Comparison of ENCODE assay signal across 1 cellular context in the genomic region with DNA sequence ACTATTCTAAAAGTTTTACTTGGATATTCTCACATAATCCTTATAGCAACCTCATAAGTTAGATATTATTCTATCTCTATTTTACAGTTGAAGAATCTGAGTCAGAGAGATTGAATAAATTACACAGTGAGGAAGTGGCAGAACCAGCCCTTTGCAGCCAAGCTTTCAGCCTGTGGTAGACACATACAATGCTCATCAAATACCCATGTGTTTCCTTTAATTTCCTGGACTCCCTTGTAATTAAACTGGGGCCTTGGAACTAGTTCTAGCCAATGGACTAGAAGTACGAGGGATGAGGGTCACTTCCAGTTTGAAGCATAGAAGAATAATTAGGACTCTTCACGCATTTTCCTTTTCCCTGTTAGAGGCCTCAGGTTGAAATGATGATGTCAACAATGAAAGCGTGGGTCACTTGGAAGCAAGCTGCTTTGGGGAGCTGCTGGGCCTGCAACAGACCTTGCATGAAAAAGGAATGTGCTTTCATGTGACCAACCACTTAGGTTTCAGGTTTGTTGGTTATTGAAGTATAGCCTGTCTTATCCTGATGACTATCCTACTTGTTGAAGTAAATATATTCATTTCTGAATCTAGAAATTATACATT.
TF ChIP-seq lines count a peak whose summit lies in the region.

No MANE protein-coding gene starts in this region.

TF ChIP-seq in A549, 52 proteins besides CTCF, POLR2A, EP300 and RAD21 (continued from another document):
- TF ChIP-seq, protein P1, sequence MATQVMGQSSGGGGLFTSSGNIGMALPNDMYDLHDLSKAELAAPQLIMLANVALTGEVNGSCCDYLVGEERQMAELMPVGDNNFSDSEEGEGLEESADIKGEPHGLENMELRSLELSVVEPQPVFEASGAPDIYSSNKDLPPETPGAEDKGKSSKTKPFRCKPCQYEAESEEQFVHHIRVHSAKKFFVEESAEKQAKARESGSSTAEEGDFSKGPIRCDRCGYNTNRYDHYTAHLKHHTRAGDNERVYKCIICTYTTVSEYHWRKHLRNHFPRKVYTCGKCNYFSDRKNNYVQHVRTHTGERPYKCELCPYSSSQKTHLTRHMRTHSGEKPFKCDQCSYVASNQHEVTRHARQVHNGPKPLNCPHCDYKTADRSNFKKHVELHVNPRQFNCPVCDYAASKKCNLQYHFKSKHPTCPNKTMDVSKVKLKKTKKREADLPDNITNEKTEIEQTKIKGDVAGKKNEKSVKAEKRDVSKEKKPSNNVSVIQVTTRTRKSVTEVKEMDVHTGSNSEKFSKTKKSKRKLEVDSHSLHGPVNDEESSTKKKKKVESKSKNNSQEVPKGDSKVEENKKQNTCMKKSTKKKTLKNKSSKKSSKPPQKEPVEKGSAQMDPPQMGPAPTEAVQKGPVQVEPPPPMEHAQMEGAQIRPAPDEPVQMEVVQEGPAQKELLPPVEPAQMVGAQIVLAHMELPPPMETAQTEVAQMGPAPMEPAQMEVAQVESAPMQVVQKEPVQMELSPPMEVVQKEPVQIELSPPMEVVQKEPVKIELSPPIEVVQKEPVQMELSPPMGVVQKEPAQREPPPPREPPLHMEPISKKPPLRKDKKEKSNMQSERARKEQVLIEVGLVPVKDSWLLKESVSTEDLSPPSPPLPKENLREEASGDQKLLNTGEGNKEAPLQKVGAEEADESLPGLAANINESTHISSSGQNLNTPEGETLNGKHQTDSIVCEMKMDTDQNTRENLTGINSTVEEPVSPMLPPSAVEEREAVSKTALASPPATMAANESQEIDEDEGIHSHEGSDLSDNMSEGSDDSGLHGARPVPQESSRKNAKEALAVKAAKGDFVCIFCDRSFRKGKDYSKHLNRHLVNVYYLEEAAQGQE (IDR thresholded peaks at IDR 0.05), result no peak
- no peak for TF ChIP-seq GATA3 (IDR thresholded peaks at IDR 0.05; ENCODE audit: borderline replicate concordance)
- TF ChIP-seq FOSB (CRISPR knock-in tag; IDR thresholded peaks at IDR 0.05), result no peak
- no peak for TF ChIP-seq CBX2 (IDR thresholded peaks at IDR 0.05; ENCODE audit: borderline replicate concordance, low read depth)
- no peak for TF ChIP-seq NPAS2 (CRISPR knock-in tag; IDR thresholded peaks at IDR 0.05; ENCODE audit: borderline replicate concordance)
- TF ChIP-seq CEBPB (IDR thresholded peaks at IDR 0.05), result no peak
- TF ChIP-seq SMC3 (IDR thresholded peaks at IDR 0.05), result no peak
- TF ChIP-seq MAFK (IDR thresholded peaks at IDR 0.05; ENCODE audit: partially characterized antibody), result no peak
- TF ChIP-seq ESRRA (IDR thresholded peaks at IDR 0.05; ENCODE audit: borderline replicate concordance, low read length), result no peak
- TF ChIP-seq HOXB5 (CRISPR knock-in tag; IDR thresholded peaks at IDR 0.05), result no peak
- TF ChIP-seq, protein P2, sequence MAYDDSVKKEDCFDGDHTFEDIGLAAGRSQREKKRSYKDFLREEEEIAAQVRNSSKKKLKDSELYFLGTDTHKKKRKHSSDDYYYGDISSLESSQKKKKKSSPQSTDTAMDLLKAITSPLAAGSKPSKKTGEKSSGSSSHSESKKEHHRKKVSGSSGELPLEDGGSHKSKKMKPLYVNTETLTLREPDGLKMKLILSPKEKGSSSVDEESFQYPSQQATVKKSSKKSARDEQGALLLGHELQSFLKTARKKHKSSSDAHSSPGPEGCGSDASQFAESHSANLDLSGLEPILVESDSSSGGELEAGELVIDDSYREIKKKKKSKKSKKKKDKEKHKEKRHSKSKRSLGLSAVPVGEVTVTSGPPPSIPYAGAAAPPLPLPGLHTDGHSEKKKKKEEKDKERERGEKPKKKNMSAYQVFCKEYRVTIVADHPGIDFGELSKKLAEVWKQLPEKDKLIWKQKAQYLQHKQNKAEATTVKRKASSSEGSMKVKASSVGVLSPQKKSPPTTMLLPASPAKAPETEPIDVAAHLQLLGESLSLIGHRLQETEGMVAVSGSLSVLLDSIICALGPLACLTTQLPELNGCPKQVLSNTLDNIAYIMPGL (CRISPR knock-in tag; IDR thresholded peaks at IDR 0.05; ENCODE audit: borderline replicate concordance), result no peak
- TF ChIP-seq RNF2 (IDR thresholded peaks at IDR 0.05; ENCODE audit: borderline replicate concordance, low read depth), result no peak
- TF ChIP-seq FOXS1 (CRISPR knock-in tag; IDR thresholded peaks at IDR 0.05), result no peak
